Comparison of ENCODE assay signal across 8 cellular contexts in genomic region chr16:10944249-10945064, GRCh38. TPM values are rescaled to one million over a fixed set of nuclear protein-coding genes. Genes with fewer than 3 reads are reported as not detected.
DNase-seq lines count a peak whose midpoint lies in the region; ATAC-seq and TF ChIP-seq lines count a peak whose summit lies in the region.

TSS of gene CLEC16A (plus strand) at chr16:10944564. CDS start at chr16:10944718, 154 bp downstream.

- DNase-seq in DMS53 (lab: John Stamatoyannopoulos, UW) (peak; percentile 97), KBM-7 (peak; percentile 95), PC-9 (peak; percentile 87 to 99), activated T-cell treated with anti-CD3 and anti-CD28 coated beads for 48 hours (ENCODE audit: low read depth) (peak; percentile 96), epithelial cell of proximal tubule (ENCODE audit: low read depth) (peak; percentile 57), mucosa of gallbladder (ENCODE audit: low spot score) (peak; percentile 98)
- peak; percentile 95 for DNase-seq in stimulated activated CD8-positive, alpha-beta memory T cell treated with anti-CD3 and anti-CD28 coated beads, Interleukin-4, amount 100 ng/mL, for 24 hours (ENCODE audit: low read depth)

- H3K27me3 ChIP-seq in PC-9 (ENCODE audit: insufficient read depth, low read depth): no peaks in the 10 kb centered on the region

- peak within 1 kb of the TSS; percentile 95 for H2AFZ ChIP-seq in PC-9

- H3K9me2 ChIP-seq in PC-9 (ENCODE audit: insufficient read depth): no peaks in the 10 kb centered on the region

- intact Hi-C loops in PC-9 (cut with micrococcal nuclease; ENCODE audit: unreplicated experiment): no loop called here

- in situ Hi-C loops in KBM-7 (cut with MboI; ENCODE audit: low pct_unique_long_range_greater_than_20kb, low sequenced_read_pairs): loop anchor here (25.0 kb wide), 1 partner anchor 407 kb away; no protein-coding TSS in a partner anchor

- H3K4me3 ChIP-seq in PC-9: peak within 1 kb of the TSS; percentile 92
- peak within 1 kb of the TSS; percentile 94 for H3K4me3 ChIP-seq in epithelial cell of proximal tubule (ENCODE audit: low read depth, low read length)

- H4K20me1 ChIP-seq in PC-9 (ENCODE audit: insufficient read depth): peaks cover 13% of the 10 kb centered on the region

- TF ChIP-seq CTCF in PC-9 (conservative IDR thresholded peaks at IDR 0.05) (peak; percentile 29; the same call in 1 of the 2 replicates), epithelial cell of proximal tubule (conservative IDR thresholded peaks at IDR 0.05; ENCODE audit: low read depth, low read length) (no peak)

- peak; percentile 59 for ATAC-seq in GM21717 (IDR thresholded peaks at IDR 0.05; ENCODE audit: unreplicated experiment)

- H3K4me2 ChIP-seq in PC-9: peak within 1 kb of the TSS; percentile 97

- H3K36me3 ChIP-seq in PC-9 (ENCODE audit: low read depth): no peaks in the 10 kb centered on the region; the same call in 1 of the 2 replicates

- H3F3A ChIP-seq in PC-9 (ENCODE audit: insufficient read depth, low read depth): no peaks in the 10 kb centered on the region

- POLR2A ChIA-PET in PC-9 (lab: Charles Lee; ENCODE audit: unreplicated experiment): interaction anchor here (0.6 to 0.7 kb wide), 2 partner anchors 20 to 952 kb away, joined by 4 to 5 read pairs; no protein-coding TSS in a partner anchor

- CTCF ChIA-PET in PC-9 (lab: Charles Lee): interaction anchor here (0.6 to 1.0 kb wide), 3 partner anchors 174 to 430 kb away, joined by 4 to 7 read pairs (median 4); no protein-coding TSS in a partner anchor

- TSS peak; percentile 42 for BruUV-seq in PC-9 (replicated peaks; lab: Mats Ljungman, UMichigan)

- no peaks in the 10 kb centered on the region for H3K9me3 ChIP-seq in PC-9 (ENCODE audit: insufficient read depth, low read depth)

- H3K27ac ChIP-seq in PC-9: no peak within 1 kb of the TSS

- H3K4me1 ChIP-seq in PC-9 (replicated peaks; ENCODE audit: insufficient read depth): peaks cover 53% of the 10 kb centered on the region

- H3K79me2 ChIP-seq in PC-9 (ENCODE audit: low read depth): peaks cover 60% of the 10 kb centered on the region

RNA-seq across cellular contexts. Expression of gene CLEC16A, which starts in this region (rescaled TPM):
- 34.9 and 45.0 TPM in 2 replicates for total RNA-seq in PC-9 (2021)
- 11.3 and 15.6 TPM in 2 replicates for total RNA-seq in epithelial cell of proximal tubule
- total RNA-seq in mucosa of gallbladder: 27.6 TPM
